ENCODE assay signal across 9 cellular contexts in genomic region chr2:189762229-189762550, GRCh38. TPM values are rescaled to one million over a fixed set of nuclear protein-coding genes. Genes with fewer than 3 reads are reported as not detected.
A peak's percentile ranks its signal among the peaks of the same experiment; 100 is the strongest.
DNase-seq lines count a peak whose midpoint lies in the region; ATAC-seq, FAIRE-seq and TF ChIP-seq lines count a peak whose summit lies in the region.
"Had no signal": no experiment of that assay in that cellular context is flagged by ENCODE, and none has a peak within 500 bp of the region (broad histone marks: within the 10 kb centered on the region; RNA-seq: fewer than 3 reads in every experiment).

No MANE protein-coding gene starts in this region.

- FAIRE-seq in GM19239 (lab: Jason Lieb, UNC), result no peak
- FAIRE-seq: colon had no signal

- CTCF ChIA-PET in activated naive CD4-positive, alpha-beta T cell treated with anti-CD3 and anti-CD28 coated beads, Interleukin-2, amount 10 ng/mL, durations not matched to agents 7 days and 5 days (lab: Charles Lee), result interaction anchor here (1.0 to 3.2 kb wide), 13 partner anchors 9 to 322 kb away, joined by 3 to 21 read pairs (median 5); partner anchors contain the start of genes ANKAR, ASNSD1, ORMDL1 and PMS1

- DNase-seq in activated naive CD4-positive, alpha-beta T cell treated with anti-CD3 and anti-CD28 coated beads, Interleukin-2, amount 10 ng/mL, durations not matched to agents 7 days and 5 days, result no peak
- no peak for DNase-seq in activated naive CD4-positive, alpha-beta T cell treated with Interleukin-2 at 50 U/mL for 16 hours
- DNase-seq in memory B cell (ENCODE audit: low spot score in 2 of 2) (no peak), type B pancreatic cell (ENCODE audit: extremely low spot score, unreplicated experiment) (no peak), NCI-H345 (lab: John Stamatoyannopoulos, UW) (no peak), GM19239 (ENCODE audit: insufficient read length, low spot score) (no peak), NCI-H2081 (lab: John Stamatoyannopoulos, UW) (no peak)

- TF ChIP-seq CTCF in brain (conservative IDR thresholded peaks at IDR 0.05) (no peak), type B pancreatic cell (conservative IDR thresholded peaks at IDR 0.05) (no peak)

- no peaks in the 10 kb centered on the region for H3K9me3 Mint-ChIP-seq in activated naive CD4-positive, alpha-beta T cell treated with anti-CD3 and anti-CD28 coated beads, Interleukin-2, amount 10 ng/mL, durations not matched to agents 7 days and 5 days
- H3K9me3 Mint-ChIP-seq in brain, result no peaks in the 10 kb centered on the region
- no peaks in the 10 kb centered on the region for H3K9me3 Mint-ChIP-seq in memory B cell
- H3K9me3 Mint-ChIP-seq in type B pancreatic cell, result no peaks in the 10 kb centered on the region

- peaks cover 10% of the 10 kb centered on the region for H3K36me3 Mint-ChIP-seq in activated naive CD4-positive, alpha-beta T cell treated with anti-CD3 and anti-CD28 coated beads, Interleukin-2, amount 10 ng/mL, durations not matched to agents 7 days and 5 days
- peaks cover 35% of the 10 kb centered on the region for H3K36me3 Mint-ChIP-seq in brain
- peaks cover 5% of the 10 kb centered on the region for H3K36me3 Mint-ChIP-seq in memory B cell
- H3K36me3 Mint-ChIP-seq in type B pancreatic cell, result peaks cover 6% of the 10 kb centered on the region

- no peak for ATAC-seq in memory B cell (ENCODE audit: low read depth)

- H3K27me3 Mint-ChIP-seq in activated naive CD4-positive, alpha-beta T cell treated with anti-CD3 and anti-CD28 coated beads, Interleukin-2, amount 10 ng/mL, durations not matched to agents 7 days and 5 days, result no peaks in the 10 kb centered on the region
- H3K27me3 Mint-ChIP-seq in brain (peaks cover 4% of the 10 kb centered on the region), memory B cell (no peaks in the 10 kb centered on the region), type B pancreatic cell (no peaks in the 10 kb centered on the region)

- peaks cover 20% of the 10 kb centered on the region for H3K4me1 Mint-ChIP-seq in activated naive CD4-positive, alpha-beta T cell treated with anti-CD3 and anti-CD28 coated beads, Interleukin-2, amount 10 ng/mL, durations not matched to agents 7 days and 5 days
- H3K4me1 Mint-ChIP-seq in brain (peaks cover 24% of the 10 kb centered on the region), memory B cell (peaks cover 4% of the 10 kb centered on the region), type B pancreatic cell (ENCODE audit: unreplicated experiment) (peaks cover 4% of the 10 kb centered on the region)

- peak overlapping the region; percentile 85 for H3K4me3 Mint-ChIP-seq in activated naive CD4-positive, alpha-beta T cell treated with anti-CD3 and anti-CD28 coated beads, Interleukin-2, amount 10 ng/mL, durations not matched to agents 7 days and 5 days
- H3K4me3 Mint-ChIP-seq in brain, result peak overlapping the region; percentile 94 to 98 (median 97)
- H3K4me3 Mint-ChIP-seq in memory B cell, result peak overlapping the region; percentile 92
- H3K4me3 Mint-ChIP-seq in type B pancreatic cell, result peak overlapping the region; percentile 95

- H3K27ac Mint-ChIP-seq in activated naive CD4-positive, alpha-beta T cell treated with anti-CD3 and anti-CD28 coated beads, Interleukin-2, amount 10 ng/mL, durations not matched to agents 7 days and 5 days, result peak overlapping the region; percentile 97
- peak overlapping the region; percentile 98 to 99 (median 99) for H3K27ac Mint-ChIP-seq in brain
- H3K27ac Mint-ChIP-seq in memory B cell, result peak overlapping the region; percentile 96
- peak overlapping the region; percentile 92 for H3K27ac Mint-ChIP-seq in type B pancreatic cell

RNA-seq across cellular contexts. Expression of gene OSGEPL1, which starts 0.4 kb away (rescaled TPM):
- 5.9 TPM for polyA plus RNA-seq in brain (ENCODE audit: insufficient read depth, low read depth, low replicate concordance)
- total RNA-seq in type B pancreatic cell (ENCODE audit: low replicate concordance), result 7.6 and 13.7 TPM in 2 replicates

RNA-seq across cellular contexts. Expression of gene ORMDL1, which starts 21.9 kb away (rescaled TPM):
- polyA plus RNA-seq in brain (ENCODE audit: insufficient read depth, low read depth, low replicate concordance), result 22.7 TPM
- total RNA-seq in type B pancreatic cell (ENCODE audit: low replicate concordance), result 43.5 and 57.2 TPM in 2 replicates

RNA-seq across cellular contexts. Expression of gene PMS1, which starts 22.1 kb away (rescaled TPM):
- 4.8 TPM for polyA plus RNA-seq in brain (ENCODE audit: insufficient read depth, low read depth, low replicate concordance)
- total RNA-seq in type B pancreatic cell (ENCODE audit: low replicate concordance), result 21.1 and 47.3 TPM in 2 replicates
